ENCODE assay signal across 26 cellular contexts in the genomic region with DNA sequence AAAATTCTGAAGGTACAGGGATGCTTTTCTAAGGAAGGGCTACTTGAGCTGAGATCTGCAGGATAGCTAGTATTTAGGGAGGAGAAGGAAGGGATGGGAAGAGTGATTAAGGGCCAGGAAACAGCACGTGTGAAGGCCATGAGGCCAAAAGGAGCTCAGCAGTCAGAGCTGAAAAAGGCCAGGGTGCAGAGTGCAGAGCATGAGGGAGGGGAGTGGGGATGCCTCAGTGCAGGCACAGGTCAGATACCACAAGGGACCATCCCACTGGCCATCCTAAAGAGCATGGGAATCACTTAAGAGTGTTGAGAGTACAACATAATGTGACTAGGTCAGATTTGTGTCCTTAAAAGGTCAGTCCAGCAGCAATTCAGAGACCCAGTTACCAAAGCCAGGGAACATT. TPM values are rescaled to one million over a fixed set of nuclear protein-coding genes. Genes with fewer than 3 reads are reported as not detected.
DNase-seq lines count a peak whose midpoint lies in the region; ATAC-seq and TF ChIP-seq lines count a peak whose summit lies in the region.
"Had no signal": no experiment of that assay in that cellular context is flagged by ENCODE, and none has a peak within 500 bp of the region (broad histone marks: within the 10 kb centered on the region; RNA-seq: fewer than 3 reads in every experiment).

No MANE protein-coding gene starts in this region.

- intact Hi-C loops in dorsolateral prefrontal cortex (cut with DNase I) (no loop called here), sigmoid colon (cut with DNase I) (no loop called here)

- no peaks in the 10 kb centered on the region for H4K20me1 ChIP-seq in GM23338 (replicated peaks; ENCODE audit: insufficient read depth)

- no peak overlapping the region for H3K27ac Mint-ChIP-seq in mesothelial cell of epicardium
- H3K27ac Mint-ChIP-seq in GM23338: no peak overlapping the region
- no peak overlapping the region for H3K27ac Mint-ChIP-seq in T-cell
- H3K27ac Mint-ChIP-seq: CD14-positive monocyte; CD4-positive, alpha-beta memory T cell; CD4-positive, CD25-positive, alpha-beta regulatory T cell; CD8-positive, alpha-beta memory T cell had no signal

- peak overlapping the region; percentile 26 for H3K27ac ChIP-seq in caudate nucleus (ENCODE audit: low read depth, low read length)
- H3K27ac ChIP-seq in dorsolateral prefrontal cortex: peak overlapping the region in 38 of 59 donors; percentile 3 to 84 (median 61)
- H3K27ac ChIP-seq in sigmoid colon: peak overlapping the region in 1 of 4 donors; percentile 67
- no peak overlapping the region for H3K27ac ChIP-seq in GM23338 (ENCODE audit: low read depth)
- H3K27ac ChIP-seq: BLaER1 had no signal

- TF ChIP-seq EP300 in sigmoid colon (IDR thresholded peaks at IDR 0.05): no peak

- H3K4me1 Mint-ChIP-seq in mesothelial cell of epicardium (peaks cover 4% of the 10 kb centered on the region), GM23338 (peaks cover 11% of the 10 kb centered on the region), T-cell (no peaks in the 10 kb centered on the region)
- H3K4me1 Mint-ChIP-seq: CD14-positive monocyte; CD4-positive, alpha-beta memory T cell; CD4-positive, CD25-positive, alpha-beta regulatory T cell; CD8-positive, alpha-beta memory T cell had no signal

- no peak for DNase-seq in caudate nucleus (lab: John Stamatoyannopoulos, UW)
- DNase-seq in dorsolateral prefrontal cortex: no peak
- DNase-seq in sigmoid colon: peak; percentile 15
- DNase-seq in mesothelial cell of epicardium (ENCODE audit: low spot score in 2 of 2, unreplicated experiment in 2 of 2): no peak
- no peak for DNase-seq in GM23338 (ENCODE audit: low spot score)
- no peak for DNase-seq in T-cell
- DNase-seq: 8988T; ACHN; BE2C; C1 segment of cervical spinal cord; CD4-positive, alpha-beta memory T cell; CD4-positive, CD25-positive, alpha-beta regulatory T cell; CD8-positive, alpha-beta memory T cell; COR-L47; DMS 273 treated with DMSO at 0.1 percent for 48 hours; DMS153; DMS53; DMS79; DND-41; EL; GDM1 had no signal

- H3K36me3 ChIP-seq in sigmoid colon: no peaks in the 10 kb centered on the region
- no peaks in the 10 kb centered on the region for H3K36me3 ChIP-seq in GM23338 (ENCODE audit: insufficient read depth)

- H3K36me3 Mint-ChIP-seq in mesothelial cell of epicardium (no peaks in the 10 kb centered on the region), GM23338 (ENCODE audit: low read depth) (no peaks in the 10 kb centered on the region), T-cell (no peaks in the 10 kb centered on the region)
- H3K36me3 Mint-ChIP-seq: CD14-positive monocyte; CD4-positive, alpha-beta memory T cell; CD4-positive, CD25-positive, alpha-beta regulatory T cell; CD8-positive, alpha-beta memory T cell had no signal

- no peaks in the 10 kb centered on the region for H3K9me3 Mint-ChIP-seq in mesothelial cell of epicardium
- no peaks in the 10 kb centered on the region for H3K9me3 Mint-ChIP-seq in GM23338
- H3K9me3 Mint-ChIP-seq in T-cell: no peaks in the 10 kb centered on the region
- H3K9me3 Mint-ChIP-seq: CD14-positive monocyte; CD4-positive, alpha-beta memory T cell; CD4-positive, CD25-positive, alpha-beta regulatory T cell had no signal

- WGBS in sigmoid colon, 2 donors: 0 to 35% methylated on average over 1 of the region's 1 CpG

- no peaks in the 10 kb centered on the region for H3K79me2 ChIP-seq in GM23338 (replicated peaks; ENCODE audit: insufficient read depth)

- H3K27me3 ChIP-seq in dorsolateral prefrontal cortex (no peaks in the 10 kb centered on the region), sigmoid colon (no peaks in the 10 kb centered on the region), GM23338 (ENCODE audit: insufficient read depth) (no peaks in the 10 kb centered on the region)
- H3K27me3 ChIP-seq: BE2C, BLaER1 had no signal

- no peak overlapping the region for H2AFZ ChIP-seq in GM23338

- POLR2A ChIA-PET in T-cell (lab: Charles Lee): no interaction called here

- no peak for TF ChIP-seq POLR2A in sigmoid colon (IDR thresholded peaks at IDR 0.05)

- H3K4me1 ChIP-seq in sigmoid colon (peaks cover 0 to 24% (median 15%) of the 10 kb centered on the region in 4 donors), GM23338 (ENCODE audit: insufficient read depth) (peaks cover 2% of the 10 kb centered on the region; the same call in 1 of the 2 replicates)

- no peaks in the 10 kb centered on the region for H3F3A ChIP-seq in GM23338 (replicated peaks; ENCODE audit: low read depth)

- H3K4me3 Mint-ChIP-seq in mesothelial cell of epicardium (no peak overlapping the region), GM23338 (no peak overlapping the region), T-cell (no peak overlapping the region)
- H3K4me3 Mint-ChIP-seq: CD14-positive monocyte; CD4-positive, alpha-beta memory T cell; CD4-positive, CD25-positive, alpha-beta regulatory T cell; CD8-positive, alpha-beta memory T cell had no signal

- TF ChIP-seq CTCF in dorsolateral prefrontal cortex (IDR thresholded peaks at IDR 0.05 in 54 of 56, conservative IDR thresholded peaks at IDR 0.05 in 2 of 56; ENCODE audit: low read depth in 1 of 56, partially characterized antibody in 56 of 56) (no peak), sigmoid colon (IDR thresholded peaks at IDR 0.05) (no peak), mesothelial cell of epicardium (IDR thresholded peaks at IDR 0.05; ENCODE audit: unreplicated experiment) (no peak), GM23338 (conservative IDR thresholded peaks at IDR 0.05; ENCODE audit: low read depth in 2 of 2) (no peak)

- H3K4me3 ChIP-seq in dorsolateral prefrontal cortex (no peak overlapping the region), sigmoid colon (no peak overlapping the region), GM23338 (no peak overlapping the region)
- H3K4me3 ChIP-seq: BLaER1, GM12878 had no signal

- H3K27me3 Mint-ChIP-seq in mesothelial cell of epicardium (ENCODE audit: low read depth) (peaks cover 26% of the 10 kb centered on the region), GM23338 (ENCODE audit: insufficient read depth, low read depth, poor library complexity) (peaks cover 6% of the 10 kb centered on the region), T-cell (peaks cover 0 to 4% of the 10 kb centered on the region in 2 donors)

- ATAC-seq in GM23338 (no peak), T-cell (replicated peaks in 1 of 4) (no peak)
- ATAC-seq: GM12878 had no signal

- CTCF ChIA-PET in T-cell (lab: Charles Lee): no interaction called here

- no peaks in the 10 kb centered on the region for H3K9me3 ChIP-seq in sigmoid colon
- H3K9me3 ChIP-seq: BE2C, BLaER1 had no signal

- H3K4me2 ChIP-seq in GM23338: no peak overlapping the region
- H3K4me2 ChIP-seq: BLaER1 had no signal

- no peaks in the 10 kb centered on the region for H3K9me2 ChIP-seq in GM23338 (ENCODE audit: insufficient read depth)

TF ChIP-seq in GM23338, 12 proteins besides CTCF, POLR2A, EP300 and RAD21 (continues in another document):
- TF ChIP-seq POLR2AphosphoS5 (IDR thresholded peaks at IDR 0.05; ENCODE audit: low read depth): no peak

RNA-seq across cellular contexts. Expression of gene LRRN2, which starts 16.0 kb away (rescaled TPM):
- total RNA-seq in dorsolateral prefrontal cortex (10 to 100 TPM; 14.3 to 56.8 (median 35.2) TPM), sigmoid colon (10 to 100 TPM in 1 of 4 donors, 1 to 10 TPM in 3; 4.9 to 14.7 (median 6.7) TPM), mesothelial cell of epicardium (3.3 to 4.3 TPM (median 3.9 TPM) in 3 replicates), T-cell (under 1 TPM in 1 of 5 donors, not detected in 4; 0.03 TPM)
- polyA plus RNA-seq in sigmoid colon (1 to 10 TPM; 2.5 to 3.6 (median 3.5) TPM), GM23338 (2016; fragmentation: Nextera tagmentation; extraction: Ambion mirVana) (0.74 and 0.78 TPM in 2 replicates)
- 2.0 and 2.6 TPM in 2 replicates for total RNA-seq in GM23338 (2014; rRNA removed; shearing (Covaris generic))
- total RNA-seq: A673; CD4-positive, alpha-beta memory T cell; CD4-positive, CD25-positive, alpha-beta regulatory T cell; CD8-positive, alpha-beta memory T cell; GM12878 had no signal
- polyA plus RNA-seq: AG04450; CD14-positive monocyte; CD4-positive, alpha-beta memory T cell; CD8-positive, alpha-beta memory T cell; GM12878 had no signal
